In genomic region chr11:19673924-19674390, GRCh38 we compare ENCODE assay signal across 2 cellular contexts.
TF ChIP-seq lines count a peak whose summit lies in the region.

No MANE protein-coding gene starts in this region.

TF ChIP-seq in HepG2, 621 proteins besides CTCF, POLR2A, EP300 and RAD21:
- TF ChIP-seq BCLAF1 (IDR thresholded peaks at IDR 0.05) (no peak), ZSCAN20 (CRISPR knock-in tag; IDR thresholded peaks at IDR 0.05; ENCODE audit: borderline replicate concordance) (no peak), CBX5 (CRISPR knock-in tag; IDR thresholded peaks at IDR 0.05; ENCODE audit: borderline replicate concordance) (no peak), REXO4 (CRISPR knock-in tag; IDR thresholded peaks at IDR 0.05; ENCODE audit: borderline replicate concordance) (no peak), CBFB (CRISPR knock-in tag; IDR thresholded peaks at IDR 0.05) (no peak), ZNF749 (CRISPR knock-in tag; IDR thresholded peaks at IDR 0.05; ENCODE audit: borderline replicate concordance) (no peak), NFIC (IDR thresholded peaks at IDR 0.05; ENCODE audit: low read length) (no peak), ZSCAN21 (CRISPR knock-in tag; IDR thresholded peaks at IDR 0.05; ENCODE audit: borderline replicate concordance) (no peak), JDP2 (CRISPR knock-in tag; IDR thresholded peaks at IDR 0.05; ENCODE audit: borderline replicate concordance) (no peak), ZNF224 (CRISPR knock-in tag; IDR thresholded peaks at IDR 0.05) (no peak), ZNF382 (CRISPR knock-in tag; IDR thresholded peaks at IDR 0.05; ENCODE audit: borderline replicate concordance) (no peak), ZNF709 (CRISPR knock-in tag; IDR thresholded peaks at IDR 0.05) (no peak), SIX1 (CRISPR knock-in tag; IDR thresholded peaks at IDR 0.05; ENCODE audit: borderline replicate concordance) (no peak)
TF ChIP-seq in HepG2: peak in this region for 0.

TF ChIP-seq in SK-N-SH, 30 proteins besides CTCF, POLR2A, EP300 and RAD21:
- TF ChIP-seq PBX3 (IDR thresholded peaks at IDR 0.05): no peak
- TF ChIP-seq POLR2AphosphoS5 (IDR thresholded peaks at IDR 0.05; ENCODE audit: low read depth, low read length): no peak
- no peak for TF ChIP-seq TEAD4 (IDR thresholded peaks at IDR 0.05; ENCODE audit: borderline replicate concordance, insufficient read depth)
- no peak for TF ChIP-seq RXRA (IDR thresholded peaks at IDR 0.05; ENCODE audit: borderline replicate concordance, low read depth)
- TF ChIP-seq TAF1 (IDR thresholded peaks at IDR 0.05; ENCODE audit: borderline replicate concordance, low read depth, low read length): no peak
- TF ChIP-seq MEF2A (IDR thresholded peaks at IDR 0.05; ENCODE audit: borderline replicate concordance, low read depth): no peak
- TF ChIP-seq FOXJ3 (CRISPR knock-in tag; IDR thresholded peaks at IDR 0.05): no peak
- no peak for TF ChIP-seq RCOR1 (IDR thresholded peaks at IDR 0.05; ENCODE audit: low read length)
- TF ChIP-seq SMC3 (IDR thresholded peaks at IDR 0.05; ENCODE audit: low read depth, low read length): no peak
TF ChIP-seq in SK-N-SH: peak in this region for 0.
